27 cellular contexts compared by ENCODE assay signal in genomic region chr2:60172801-60173200, GRCh38.
"Had no signal": no experiment of that assay in that cellular context is flagged by ENCODE, and none has a peak within 500 bp of the region (broad histone marks: within the 10 kb centered on the region; RNA-seq: fewer than 3 reads in every experiment).

No MANE protein-coding gene starts in this region.

- H3K27ac ChIP-seq: coronary artery, epithelial cell of prostate, esophagus squamous epithelium, gastrocnemius medialis, heart right ventricle, left lung, lower lobe of right lung had no signal

- H3K27me3 Mint-ChIP-seq: dendritic cell treated with granulocyte-macrophage colony-stimulating factor and Interleukin-4, amounts not matched to agents 40 ng/mL and 50 ng/mL, for 4 days; effector memory CD8-positive, alpha-beta T cell had no signal

- H3K9me3 Mint-ChIP-seq: dendritic cell treated with granulocyte-macrophage colony-stimulating factor and Interleukin-4, amounts not matched to agents 40 ng/mL and 50 ng/mL, for 4 days; effector memory CD8-positive, alpha-beta T cell; endodermal cell; mesothelial cell of epicardium had no signal

- H3K27ac Mint-ChIP-seq: dendritic cell treated with granulocyte-macrophage colony-stimulating factor and Interleukin-4, amounts not matched to agents 40 ng/mL and 50 ng/mL, for 4 days; effector memory CD8-positive, alpha-beta T cell; endodermal cell; mesothelial cell of epicardium had no signal

- H3K4me1 Mint-ChIP-seq: endodermal cell, mesothelial cell of epicardium had no signal

- H3K36me3 ChIP-seq: esophagus squamous epithelium, gastrocnemius medialis, heart right ventricle, left lung, lower lobe of right lung had no signal

- H3K4me3 Mint-ChIP-seq: dendritic cell treated with granulocyte-macrophage colony-stimulating factor and Interleukin-4, amounts not matched to agents 40 ng/mL and 50 ng/mL, for 4 days; effector memory CD8-positive, alpha-beta T cell; endodermal cell; mesothelial cell of epicardium had no signal

- H3K4me3 ChIP-seq: coronary artery, esophagus squamous epithelium, gastrocnemius medialis, heart right ventricle, left lung, lower lobe of right lung, mucosa of descending colon had no signal

- H3K4me1 ChIP-seq: esophagus squamous epithelium, gastrocnemius medialis, heart right ventricle, left lung, lower lobe of right lung had no signal

- FAIRE-seq: colon, endometrium, islet of Langerhans, keratinocyte had no signal

- H3K36me3 Mint-ChIP-seq: mesothelial cell of epicardium had no signal

- H3K27me3 ChIP-seq: esophagus squamous epithelium, gastrocnemius medialis, heart right ventricle, left lung had no signal

- DNase-seq: effector CD8-positive, alpha-beta T cell; effector memory CD8-positive, alpha-beta T cell; endodermal cell; erythroblast; esophagus squamous epithelium; foreskin fibroblast; foreskin melanocyte; gastrocnemius medialis; glutamatergic neuron; head of caudate nucleus; heart right ventricle; hippocampal formation; left cardiac atrium; left lung; left ventricle myocardium superior; lower lobe of right lung; mesenchymal stem cell; mucosa of descending colon had no signal

- H3K9me3 ChIP-seq: esophagus squamous epithelium, gastrocnemius medialis, heart right ventricle, left lung, lower lobe of right lung, mucosa of descending colon had no signal

- ATAC-seq: effector memory CD8-positive, alpha-beta T cell; esophagus mucosa; gastrocnemius medialis; heart right ventricle; left cardiac atrium; left lung; left ventricle myocardium superior; lower lobe of right lung; mucosa of descending colon had no signal
